Comparison of ENCODE assay signal across 8 cellular contexts in genomic region chr12:1595026-1595561, GRCh38. TPM values are rescaled to one million over a fixed set of nuclear protein-coding genes. Genes with fewer than 3 reads are reported as not detected.
DNase-seq lines count a peak whose midpoint lies in the region; ATAC-seq and TF ChIP-seq lines count a peak whose summit lies in the region.

No MANE protein-coding gene starts in this region.

- no peak for ATAC-seq in activated T-cell treated with anti-CD3 and anti-CD28 coated beads, Interleukin-2, amount 50 U/mL, for 4 hours
- peak; percentile 2 for ATAC-seq in activated CD8-positive, alpha-beta T cell treated with anti-CD3 and anti-CD28 coated beads, Interleukin-2, amount 10 ng/mL, durations not matched to agents 7 days and 5 days
- ATAC-seq in gastrocnemius medialis (peak; percentile 23 to 31), GM18873 (IDR thresholded peaks at IDR 0.05; ENCODE audit: low FRiP score, unreplicated experiment) (no peak)

- DNase-seq in activated T-cell treated with anti-CD3 and anti-CD28 coated beads, Interleukin-2, amount 50 U/mL, for 4 hours, result no peak
- no peak for DNase-seq in activated T-cell treated with anti-CD3 and anti-CD28 coated beads, Interleukin-2, amount 50 U/mL, for 48 hours
- DNase-seq in activated CD8-positive, alpha-beta T cell treated with anti-CD3 and anti-CD28 coated beads, Interleukin-2, amount 10 ng/mL, durations not matched to agents 7 days and 5 days, result no peak
- no peak for DNase-seq in left ventricle myocardium inferior
- no peak for DNase-seq in gastrocnemius medialis
- no peak for DNase-seq in NCI-H524 treated with DMSO at 0.1 percent for 48 hours (lab: John Stamatoyannopoulos, UW)
- DNase-seq in A172 (ENCODE audit: low spot score), result no peak

- H3K36me3 ChIP-seq in left ventricle myocardium inferior (no peaks in the 10 kb centered on the region), gastrocnemius medialis (no peaks in the 10 kb centered on the region)

- H3K9me3 ChIP-seq in left ventricle myocardium inferior (replicated peaks) (no peaks in the 10 kb centered on the region), gastrocnemius medialis (no peaks in the 10 kb centered on the region)

- H3K36me3 Mint-ChIP-seq in activated T-cell treated with anti-CD3 and anti-CD28 coated beads, Interleukin-2, amount 50 U/mL, for 4 hours (ENCODE audit: insufficient read depth), result peaks cover 6% of the 10 kb centered on the region
- peaks cover 33% of the 10 kb centered on the region for H3K36me3 Mint-ChIP-seq in activated CD8-positive, alpha-beta T cell treated with anti-CD3 and anti-CD28 coated beads, Interleukin-2, amount 10 ng/mL, durations not matched to agents 7 days and 5 days (ENCODE audit: low read depth)

- H3K27ac ChIP-seq in left ventricle myocardium inferior (replicated peaks) (peak overlapping the region; percentile 99), gastrocnemius medialis (peak overlapping the region; percentile 83 to 92 (median 91))

- POLR2A ChIA-PET in activated CD8-positive, alpha-beta T cell treated with anti-CD3 and anti-CD28 coated beads, Interleukin-2, amount 10 ng/mL, durations not matched to agents 7 days and 5 days (lab: Charles Lee), result interaction anchor here (0.6 to 2.9 kb wide), 2 partner anchors 8 to 12 kb away, joined by 3 to 39 read pairs; no protein-coding TSS in a partner anchor

- H3K27me3 Mint-ChIP-seq in activated T-cell treated with anti-CD3 and anti-CD28 coated beads, Interleukin-2, amount 50 U/mL, for 4 hours (ENCODE audit: low read depth), result no peaks in the 10 kb centered on the region
- no peaks in the 10 kb centered on the region for H3K27me3 Mint-ChIP-seq in activated CD8-positive, alpha-beta T cell treated with anti-CD3 and anti-CD28 coated beads, Interleukin-2, amount 10 ng/mL, durations not matched to agents 7 days and 5 days (ENCODE audit: low read depth)

- H3K9me3 Mint-ChIP-seq in activated T-cell treated with anti-CD3 and anti-CD28 coated beads, Interleukin-2, amount 50 U/mL, for 4 hours, result no peaks in the 10 kb centered on the region
- no peaks in the 10 kb centered on the region for H3K9me3 Mint-ChIP-seq in activated CD8-positive, alpha-beta T cell treated with anti-CD3 and anti-CD28 coated beads, Interleukin-2, amount 10 ng/mL, durations not matched to agents 7 days and 5 days (ENCODE audit: insufficient read depth)

- in situ Hi-C loops in gastrocnemius medialis (cut with MboI; ENCODE audit: low sequenced_read_pairs in 4 of 4), result loop anchor here (25.0 kb wide), 3 partner anchors 308 to 1033 kb away; partner anchors contain the start of gene ERC1 (in 2 of the 4)

- peaks cover 46% of the 10 kb centered on the region for H3K4me1 Mint-ChIP-seq in activated T-cell treated with anti-CD3 and anti-CD28 coated beads, Interleukin-2, amount 50 U/mL, for 4 hours (ENCODE audit: low read depth)
- peaks cover 38% of the 10 kb centered on the region for H3K4me1 Mint-ChIP-seq in activated CD8-positive, alpha-beta T cell treated with anti-CD3 and anti-CD28 coated beads, Interleukin-2, amount 10 ng/mL, durations not matched to agents 7 days and 5 days (ENCODE audit: low read depth)

- intact Hi-C loops in left ventricle myocardium inferior (cut with micrococcal nuclease) (no loop called here), gastrocnemius medialis (cut with DNase I; ENCODE audit: low total_unique reads) (no loop called here)

- H3K4me3 ChIP-seq in left ventricle myocardium inferior (peak overlapping the region; percentile 89), gastrocnemius medialis (peak overlapping the region; percentile 78 to 90 (median 86))

- TF ChIP-seq POLR2A in gastrocnemius medialis (IDR thresholded peaks at IDR 0.05), result no peak

- peaks cover 48% of the 10 kb centered on the region for H3K4me1 ChIP-seq in left ventricle myocardium inferior
- H3K4me1 ChIP-seq in gastrocnemius medialis, result peaks cover 30 to 33% of the 10 kb centered on the region in 2 donors

- peak overlapping the region; percentile 89 for H3K4me3 Mint-ChIP-seq in activated T-cell treated with anti-CD3 and anti-CD28 coated beads, Interleukin-2, amount 50 U/mL, for 4 hours
- peak overlapping the region; percentile 95 for H3K4me3 Mint-ChIP-seq in activated CD8-positive, alpha-beta T cell treated with anti-CD3 and anti-CD28 coated beads, Interleukin-2, amount 10 ng/mL, durations not matched to agents 7 days and 5 days

- H3K27me3 ChIP-seq in left ventricle myocardium inferior (ENCODE audit: low read depth) (no peaks in the 10 kb centered on the region), gastrocnemius medialis (no peaks in the 10 kb centered on the region)

- H3K27ac Mint-ChIP-seq in activated CD8-positive, alpha-beta T cell treated with anti-CD3 and anti-CD28 coated beads, Interleukin-2, amount 10 ng/mL, durations not matched to agents 7 days and 5 days, result peak overlapping the region; percentile 98

- CTCF ChIA-PET in activated CD8-positive, alpha-beta T cell treated with anti-CD3 and anti-CD28 coated beads, Interleukin-2, amount 10 ng/mL, durations not matched to agents 7 days and 5 days (lab: Charles Lee), result interaction anchor here (1.0 kb wide), 1 partner anchor 10 kb away, joined by 3 read pairs; no protein-coding TSS in a partner anchor

- TF ChIP-seq CTCF in left ventricle myocardium inferior (IDR thresholded peaks at IDR 0.05; ENCODE audit: borderline replicate concordance) (no peak), gastrocnemius medialis (IDR thresholded peaks at IDR 0.05 in 4 of 5, conservative IDR thresholded peaks at IDR 0.05 in 1 of 5) (no peak)

RNA-seq across cellular contexts. Expression of gene FBXL14, which starts 0.7 kb away (rescaled TPM):
- 10 to 100 TPM; 22.8 to 25.2 (median 23.7) TPM for total RNA-seq in activated T-cell treated with anti-CD3 and anti-CD28 coated beads, Interleukin-2, amount 50 U/mL, for 4 hours
- total RNA-seq in activated CD8-positive, alpha-beta T cell treated with anti-CD3 and anti-CD28 coated beads, Interleukin-2, amount 10 ng/mL, durations not matched to agents 7 days and 5 days, result 10 to 100 TPM; 27.5 to 28.9 TPM
- 6.8 TPM for total RNA-seq in left ventricle myocardium inferior
- total RNA-seq in gastrocnemius medialis, result 10 to 100 TPM in 1 of 4 donors, 1 to 10 TPM in 3; 5.8 to 11.5 (median 7.4) TPM
- 4.7 and 5.0 TPM in 2 replicates for total RNA-seq in A172 (2014; rRNA removed; shearing (Covaris generic))

RNA-seq across cellular contexts. Expression of gene WNT5B, which starts 33.9 kb away (rescaled TPM):
- under 1 TPM in 1 of 3 donors, not detected in 2; 0.13 TPM for total RNA-seq in activated T-cell treated with anti-CD3 and anti-CD28 coated beads, Interleukin-2, amount 50 U/mL, for 4 hours
- not detected for total RNA-seq in activated CD8-positive, alpha-beta T cell treated with anti-CD3 and anti-CD28 coated beads, Interleukin-2, amount 10 ng/mL, durations not matched to agents 7 days and 5 days
- total RNA-seq in left ventricle myocardium inferior, result 2.1 TPM
- total RNA-seq in gastrocnemius medialis, result 1 to 10 TPM in 2 of 4 donors, under 1 TPM in 2; 0.17 to 2.5 (median 0.88) TPM
- 10.1 and 10.3 TPM in 2 replicates for total RNA-seq in A172 (2014; rRNA removed; shearing (Covaris generic))

Comparison
In these comparisons a context has a peak if more than half of its experiments do, and no peak if none do; other contexts are left out.
1. ATAC-seq: peak in activated CD8-positive, alpha-beta T cell treated with anti-CD3 and anti-CD28 coated beads, Interleukin-2, amount 10 ng/mL, durations not matched to agents 7 days and 5 days (single experiment) and gastrocnemius medialis (2 of 2); none in activated T-cell treated with anti-CD3 and anti-CD28 coated beads, Interleukin-2, amount 50 U/mL, for 4 hours (0 of 2) and GM18873 (single experiment).